Comparison of ENCODE assay signal across 9 cellular contexts in the genomic region with DNA sequence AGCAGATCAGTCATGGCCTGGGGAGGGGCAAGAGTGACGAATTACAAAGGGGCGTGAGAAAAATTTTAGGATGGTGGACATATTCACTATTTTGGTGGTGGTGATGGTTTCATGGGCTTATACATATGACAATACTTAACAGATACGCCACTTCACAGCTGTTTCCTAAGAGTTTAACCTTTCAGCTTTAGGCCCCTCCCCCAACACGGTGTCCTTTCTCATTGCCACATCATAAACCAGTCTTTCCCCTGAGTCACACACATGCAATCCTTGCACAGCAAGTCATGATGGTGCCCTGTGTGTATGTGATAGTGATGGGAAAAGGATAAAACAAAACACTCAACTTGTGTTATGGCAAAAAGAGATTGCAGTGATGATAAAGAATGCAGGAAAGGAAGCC. TPM values are rescaled to one million over a fixed set of nuclear protein-coding genes. Genes with fewer than 3 reads are reported as not detected.
DNase-seq lines count a peak whose midpoint lies in the region; ATAC-seq and TF ChIP-seq lines count a peak whose summit lies in the region.
"Had no signal": no experiment of that assay in that cellular context is flagged by ENCODE, and none has a peak within 500 bp of the region (broad histone marks: within the 10 kb centered on the region; RNA-seq: fewer than 3 reads in every experiment).

No MANE protein-coding gene starts in this region.

- WGBS in thyroid gland, 2 donors: 81 to 82% methylated on average over 4 of the region's 4 CpGs

- TF ChIP-seq CTCF in BJ (IDR thresholded peaks at IDR 0.05; ENCODE audit: insufficient read depth, low read depth, low read length): no peak
- TF ChIP-seq CTCF in brain microvascular endothelial cell (IDR thresholded peaks at IDR 0.05; ENCODE audit: low read depth, low read length, missing control alignments): no peak
- TF ChIP-seq CTCF in mucosa of descending colon (IDR thresholded peaks at IDR 0.05): no peak
- TF ChIP-seq CTCF in thyroid gland (IDR thresholded peaks at IDR 0.05): no peak
- no peak for TF ChIP-seq CTCF in ascending aorta (IDR thresholded peaks at IDR 0.05)

- CTCF ChIA-PET in BJ (lab: Yijun Ruan, JAX): interaction anchor here (0.6 to 1.3 kb wide), 2 partner anchors 9 to 12 kb away, joined by 3 to 4 read pairs; no protein-coding TSS in a partner anchor

- no peak overlapping the region for H3K4me3 ChIP-seq in BJ (ENCODE audit: low read depth, low read length)
- no peak overlapping the region for H3K4me3 ChIP-seq in Jurkat, Clone E6-1 (ENCODE audit: low read length)
- no peak overlapping the region for H3K4me3 ChIP-seq in brain microvascular endothelial cell (ENCODE audit: low read depth, low read length)
- no peak overlapping the region for H3K4me3 ChIP-seq in mucosa of descending colon
- no peak overlapping the region for H3K4me3 ChIP-seq in thyroid gland (replicated peaks in 1 of 3)
- H3K4me3 ChIP-seq in ascending aorta: no peak overlapping the region

- TF ChIP-seq POLR2A in thyroid gland (IDR thresholded peaks at IDR 0.05): no peak

- DNase-seq in BJ (ENCODE audit: low read depth): peak; percentile 88
- peak; percentile 19 for DNase-seq in Jurkat, Clone E6-1 (ENCODE audit: low read depth, low spot score)
- DNase-seq in brain microvascular endothelial cell: peak; percentile 96
- peak in 1 of 3 donors; percentile 73 for DNase-seq in mucosa of descending colon
- DNase-seq in thyroid gland: no peak
- DNase-seq in ascending aorta (ENCODE audit: low spot score in 2 of 2): no peak
- DNase-seq: right cardiac atrium had no signal

- H3K36me3 ChIP-seq in BJ (ENCODE audit: control insufficient read depth, insufficient read depth, low read length): no peaks in the 10 kb centered on the region
- no peaks in the 10 kb centered on the region for H3K36me3 ChIP-seq in brain microvascular endothelial cell (replicated peaks)
- no peaks in the 10 kb centered on the region for H3K36me3 ChIP-seq in mucosa of descending colon (ENCODE audit: low read depth)
- H3K36me3 ChIP-seq in thyroid gland: no peaks in the 10 kb centered on the region
- no peaks in the 10 kb centered on the region for H3K36me3 ChIP-seq in ascending aorta

- H3K4me1 ChIP-seq in mucosa of descending colon (ENCODE audit: low read depth) (no peaks in the 10 kb centered on the region), thyroid gland (no peaks in the 10 kb centered on the region), ascending aorta (no peaks in the 10 kb centered on the region)

- H3K27me3 ChIP-seq in BJ (ENCODE audit: control insufficient read depth, insufficient read depth, low read length): no peaks in the 10 kb centered on the region
- H3K27me3 ChIP-seq in brain microvascular endothelial cell (replicated peaks): no peaks in the 10 kb centered on the region
- H3K27me3 ChIP-seq in thyroid gland: no peaks in the 10 kb centered on the region
- H3K27me3 ChIP-seq in ascending aorta: no peaks in the 10 kb centered on the region

- H3K27ac ChIP-seq in brain microvascular endothelial cell: peak overlapping the region; percentile 70
- no peak overlapping the region for H3K27ac ChIP-seq in thyroid gland
- H3K27ac ChIP-seq in ascending aorta: no peak overlapping the region

- POLR2A ChIA-PET in BJ (lab: Charles Lee): no interaction called here

- in situ Hi-C loops in brain microvascular endothelial cell (cut with HindIII; ENCODE audit: low pct_ligation_motif_present, low sequenced_read_pairs): no loop called here

- intact Hi-C loops in mucosa of descending colon (cut with DNase I, micrococcal nuclease): no loop called here
- intact Hi-C loops in thyroid gland (cut with DNase I): no loop called here
- intact Hi-C loops in ascending aorta (cut with DNase I): no loop called here

- ATAC-seq in mucosa of descending colon (peak; percentile 98), GM21825 (IDR thresholded peaks at IDR 0.05; ENCODE audit: unreplicated experiment) (no peak), GM18502 (IDR thresholded peaks at IDR 0.05; ENCODE audit: poor library complexity, unreplicated experiment) (no peak)

- H3K9me3 ChIP-seq in mucosa of descending colon (no peaks in the 10 kb centered on the region), thyroid gland (no peaks in the 10 kb centered on the region), ascending aorta (no peaks in the 10 kb centered on the region)

RNA-seq across cellular contexts. Expression of a gene that starts 47.6 kb away (rescaled TPM):
- polyA plus RNA-seq in BJ (2011; rRNA removed): 37.3 and 43.4 TPM in 2 replicates
- 16.3 and 18.5 TPM in 2 replicates for polyA minus RNA-seq in BJ (2011; rRNA and poly(A)+ RNA removed)
- polyA plus RNA-seq in Jurkat, Clone E6-1 (2012; ENCODE audit: insufficient read depth, insufficient read length): not detected
- 10 to 100 TPM; 17.8 to 40.1 (median 39.1) TPM for total RNA-seq in mucosa of descending colon
- total RNA-seq in thyroid gland: 100 to 1,000 TPM in 2 of 4 donors, 10 to 100 TPM in 2; 57.6 to 220 (median 103) TPM
- 132 TPM for total RNA-seq in ascending aorta

Comparison
In these comparisons a context has a peak if more than half of its experiments do, and no peak if none do; other contexts are left out.
1. DNase-seq: peak in BJ (single experiment), Jurkat, Clone E6-1 (single experiment) and brain microvascular endothelial cell (single experiment); none in thyroid gland (0 of 2) and ascending aorta (0 of 2).